ENCODE assay signal across 15 cellular contexts in the genomic region with DNA sequence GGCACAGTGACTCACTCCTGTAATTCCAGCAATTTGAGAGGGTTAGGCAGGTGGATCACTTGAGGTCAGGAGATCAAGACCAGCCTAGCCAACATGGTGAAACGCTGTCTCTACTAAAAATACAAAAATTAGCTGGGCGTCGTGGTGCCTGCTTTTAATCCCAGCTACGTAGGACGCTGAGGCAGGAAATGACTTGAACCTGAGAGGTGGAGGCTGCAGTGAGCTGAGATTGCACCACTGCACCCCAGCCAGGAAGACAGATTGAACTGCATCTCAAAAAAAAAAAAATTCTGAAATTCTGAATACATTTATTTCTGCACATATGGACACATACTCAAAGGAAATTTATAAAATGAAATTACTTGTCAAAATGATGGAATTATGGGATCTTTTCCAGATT.
DNase-seq lines count a peak whose midpoint lies in the region; ATAC-seq and TF ChIP-seq lines count a peak whose summit lies in the region.
"Had no signal": no experiment of that assay in that cellular context is flagged by ENCODE, and none has a peak within 500 bp of the region (broad histone marks: within the 10 kb centered on the region; RNA-seq: fewer than 3 reads in every experiment).

No MANE protein-coding gene starts in this region.

- POLR2A ChIA-PET in WTC11 (lab: Charles Lee) = no interaction called here

- H3K36me3 Mint-ChIP-seq in WTC11 (0 out of 2 replicates have a peak, but pooled peaks cover under 1% of the 10 kb centered on the region), glutamatergic neuron (ENCODE audit: unreplicated experiment) (no peaks in the 10 kb centered on the region)
- H3K36me3 Mint-ChIP-seq: CD4-positive, alpha-beta memory T cell had no signal

- H3K4me1 Mint-ChIP-seq in WTC11 (no peaks in the 10 kb centered on the region; the same call in 1 of the 2 replicates), glutamatergic neuron (ENCODE audit: low read depth, unreplicated experiment) (peaks cover 2% of the 10 kb centered on the region)
- H3K4me1 Mint-ChIP-seq: CD4-positive, alpha-beta memory T cell had no signal

- H3K27me3 Mint-ChIP-seq in WTC11 (ENCODE audit: low read depth) (no peaks in the 10 kb centered on the region), glutamatergic neuron (ENCODE audit: unreplicated experiment) (peaks cover 2% of the 10 kb centered on the region)
- H3K27me3 Mint-ChIP-seq: CD4-positive, alpha-beta memory T cell had no signal

- H3K9me3 Mint-ChIP-seq in WTC11 = no peaks in the 10 kb centered on the region
- H3K9me3 Mint-ChIP-seq in glutamatergic neuron (ENCODE audit: unreplicated experiment) = no peaks in the 10 kb centered on the region

- DNase-seq in NCI-H69 (lab: John Stamatoyannopoulos, UW) (peak; percentile 44), WTC11 (ENCODE audit: low spot score) (no peak), iris pigment epithelial cell (ENCODE audit: low read depth) (peak; percentile 16), glutamatergic neuron (no peak)
- DNase-seq in activated CD4-positive, alpha-beta T cell treated with anti-CD3 and anti-CD28 coated beads, Interleukin-2, amount 50 U/mL, for 1 hour = no peak
- DNase-seq: C1 segment of cervical spinal cord; Calu3; CD4-positive, alpha-beta memory T cell; COR-L47; DMS53; DMS79 treated with DMSO at 0.1 percent for 48 hours; GF-D8; H7; HCEC 1CT had no signal

- H3K4me3 Mint-ChIP-seq in WTC11 (no peak overlapping the region), glutamatergic neuron (ENCODE audit: unreplicated experiment) (no peak overlapping the region)
- H3K4me3 Mint-ChIP-seq: CD4-positive, alpha-beta memory T cell had no signal

- CTCF ChIA-PET in WTC11 (lab: Charles Lee) = no interaction called here

- H3K27ac Mint-ChIP-seq in WTC11 = no peak overlapping the region
- H3K27ac Mint-ChIP-seq in glutamatergic neuron (ENCODE audit: unreplicated experiment) = no peak overlapping the region
- H3K27ac Mint-ChIP-seq: CD4-positive, alpha-beta memory T cell had no signal

- no peak for TF ChIP-seq CTCF in WTC11 (IDR thresholded peaks at IDR 0.05)
- no peak for TF ChIP-seq CTCF in glutamatergic neuron (IDR thresholded peaks at IDR 0.05; ENCODE audit: partially characterized antibody, unreplicated experiment)

- ATAC-seq in WTC11 (0 out of 2 replicates have a peak, but pooled peaks have one; percentile 32), GM21717 (IDR thresholded peaks at IDR 0.05; ENCODE audit: unreplicated experiment) (no peak)

TF ChIP-seq in WTC11, 78 proteins besides CTCF, POLR2A, EP300 and RAD21:
- no peak for TF ChIP-seq ZNF121 (CRISPR knock-in tag; IDR thresholded peaks at IDR 0.05)
- no peak for TF ChIP-seq ZNF416 (CRISPR knock-in tag; IDR thresholded peaks at IDR 0.05)
- no peak for TF ChIP-seq GRHL2 (CRISPR knock-in tag; IDR thresholded peaks at IDR 0.05; ENCODE audit: insufficient replicate concordance, severe bottlenecking)
- TF ChIP-seq PRRX2 (CRISPR knock-in tag; IDR thresholded peaks at IDR 0.05) = no peak
- no peak for TF ChIP-seq JAZF1 (CRISPR knock-in tag; IDR thresholded peaks at IDR 0.05)
- TF ChIP-seq, protein P1, sequence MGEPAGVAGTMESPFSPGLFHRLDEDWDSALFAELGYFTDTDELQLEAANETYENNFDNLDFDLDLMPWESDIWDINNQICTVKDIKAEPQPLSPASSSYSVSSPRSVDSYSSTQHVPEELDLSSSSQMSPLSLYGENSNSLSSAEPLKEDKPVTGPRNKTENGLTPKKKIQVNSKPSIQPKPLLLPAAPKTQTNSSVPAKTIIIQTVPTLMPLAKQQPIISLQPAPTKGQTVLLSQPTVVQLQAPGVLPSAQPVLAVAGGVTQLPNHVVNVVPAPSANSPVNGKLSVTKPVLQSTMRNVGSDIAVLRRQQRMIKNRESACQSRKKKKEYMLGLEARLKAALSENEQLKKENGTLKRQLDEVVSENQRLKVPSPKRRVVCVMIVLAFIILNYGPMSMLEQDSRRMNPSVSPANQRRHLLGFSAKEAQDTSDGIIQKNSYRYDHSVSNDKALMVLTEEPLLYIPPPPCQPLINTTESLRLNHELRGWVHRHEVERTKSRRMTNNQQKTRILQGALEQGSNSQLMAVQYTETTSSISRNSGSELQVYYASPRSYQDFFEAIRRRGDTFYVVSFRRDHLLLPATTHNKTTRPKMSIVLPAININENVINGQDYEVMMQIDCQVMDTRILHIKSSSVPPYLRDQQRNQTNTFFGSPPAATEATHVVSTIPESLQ (CRISPR knock-in tag; IDR thresholded peaks at IDR 0.05) = no peak
- TF ChIP-seq, protein P2, sequence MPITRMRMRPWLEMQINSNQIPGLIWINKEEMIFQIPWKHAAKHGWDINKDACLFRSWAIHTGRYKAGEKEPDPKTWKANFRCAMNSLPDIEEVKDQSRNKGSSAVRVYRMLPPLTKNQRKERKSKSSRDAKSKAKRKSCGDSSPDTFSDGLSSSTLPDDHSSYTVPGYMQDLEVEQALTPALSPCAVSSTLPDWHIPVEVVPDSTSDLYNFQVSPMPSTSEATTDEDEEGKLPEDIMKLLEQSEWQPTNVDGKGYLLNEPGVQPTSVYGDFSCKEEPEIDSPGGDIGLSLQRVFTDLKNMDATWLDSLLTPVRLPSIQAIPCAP (CRISPR knock-in tag; IDR thresholded peaks at IDR 0.05) = no peak
- TF ChIP-seq TEAD1 (CRISPR knock-in tag; IDR thresholded peaks at IDR 0.05) = no peak
- TF ChIP-seq, protein P3, sequence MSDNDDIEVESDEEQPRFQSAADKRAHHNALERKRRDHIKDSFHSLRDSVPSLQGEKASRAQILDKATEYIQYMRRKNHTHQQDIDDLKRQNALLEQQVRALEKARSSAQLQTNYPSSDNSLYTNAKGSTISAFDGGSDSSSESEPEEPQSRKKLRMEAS (CRISPR knock-in tag; IDR thresholded peaks at IDR 0.05) = no peak
- TF ChIP-seq ZBTB21 (CRISPR knock-in tag; IDR thresholded peaks at IDR 0.05; ENCODE audit: borderline replicate concordance) = no peak
- no peak for TF ChIP-seq OVOL2 (CRISPR knock-in tag; IDR thresholded peaks at IDR 0.05; ENCODE audit: borderline replicate concordance)
- no peak for TF ChIP-seq ZNF671 (CRISPR knock-in tag; IDR thresholded peaks at IDR 0.05)
- TF ChIP-seq ESRRA (CRISPR knock-in tag; IDR thresholded peaks at IDR 0.05; ENCODE audit: borderline replicate concordance) = no peak
- TF ChIP-seq NR3C1 (CRISPR knock-in tag; conservative IDR thresholded peaks at IDR 0.05; ENCODE audit: low read depth) = no peak
- no peak for TF ChIP-seq CBFB (CRISPR knock-in tag; IDR thresholded peaks at IDR 0.05; ENCODE audit: low read depth)
- no peak for TF ChIP-seq CREB1 (CRISPR knock-in tag; IDR thresholded peaks at IDR 0.05)
- TF ChIP-seq, protein P4, sequence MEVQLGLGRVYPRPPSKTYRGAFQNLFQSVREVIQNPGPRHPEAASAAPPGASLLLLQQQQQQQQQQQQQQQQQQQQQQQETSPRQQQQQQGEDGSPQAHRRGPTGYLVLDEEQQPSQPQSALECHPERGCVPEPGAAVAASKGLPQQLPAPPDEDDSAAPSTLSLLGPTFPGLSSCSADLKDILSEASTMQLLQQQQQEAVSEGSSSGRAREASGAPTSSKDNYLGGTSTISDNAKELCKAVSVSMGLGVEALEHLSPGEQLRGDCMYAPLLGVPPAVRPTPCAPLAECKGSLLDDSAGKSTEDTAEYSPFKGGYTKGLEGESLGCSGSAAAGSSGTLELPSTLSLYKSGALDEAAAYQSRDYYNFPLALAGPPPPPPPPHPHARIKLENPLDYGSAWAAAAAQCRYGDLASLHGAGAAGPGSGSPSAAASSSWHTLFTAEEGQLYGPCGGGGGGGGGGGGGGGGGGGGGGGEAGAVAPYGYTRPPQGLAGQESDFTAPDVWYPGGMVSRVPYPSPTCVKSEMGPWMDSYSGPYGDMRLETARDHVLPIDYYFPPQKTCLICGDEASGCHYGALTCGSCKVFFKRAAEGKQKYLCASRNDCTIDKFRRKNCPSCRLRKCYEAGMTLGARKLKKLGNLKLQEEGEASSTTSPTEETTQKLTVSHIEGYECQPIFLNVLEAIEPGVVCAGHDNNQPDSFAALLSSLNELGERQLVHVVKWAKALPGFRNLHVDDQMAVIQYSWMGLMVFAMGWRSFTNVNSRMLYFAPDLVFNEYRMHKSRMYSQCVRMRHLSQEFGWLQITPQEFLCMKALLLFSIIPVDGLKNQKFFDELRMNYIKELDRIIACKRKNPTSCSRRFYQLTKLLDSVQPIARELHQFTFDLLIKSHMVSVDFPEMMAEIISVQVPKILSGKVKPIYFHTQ (CRISPR knock-in tag; IDR thresholded peaks at IDR 0.05) = no peak
- no peak for TF ChIP-seq ELF4 (CRISPR knock-in tag; IDR thresholded peaks at IDR 0.05; ENCODE audit: low read depth)

Comparison
In these comparisons a context has a peak if more than half of its experiments do, and no peak if none do; other contexts are left out.
1. DNase-seq: peak in NCI-H69 (single experiment) and iris pigment epithelial cell (single experiment); none in WTC11 (single experiment), glutamatergic neuron (single experiment) and activated CD4-positive, alpha-beta T cell treated with anti-CD3 and anti-CD28 coated beads, Interleukin-2, amount 50 U/mL, for 1 hour (single experiment).